ENCODE assay signal across 8 cellular contexts in genomic region chr16:31177136-31177535, GRCh38. TPM values are rescaled to one million over a fixed set of nuclear protein-coding genes. Genes with fewer than 3 reads are reported as not detected.
DNase-seq lines count a peak whose midpoint lies in the region; ATAC-seq, FAIRE-seq and TF ChIP-seq lines count a peak whose summit lies in the region.
"Had no signal": no experiment of that assay in that cellular context is flagged by ENCODE, and none has a peak within 500 bp of the region (broad histone marks: within the 10 kb centered on the region; RNA-seq: fewer than 3 reads in every experiment).

No MANE protein-coding gene starts in this region.

- peaks cover 0 to 6% of the 10 kb centered on the region in 2 experiments for H3K36me3 ChIP-seq in keratinocyte (ENCODE audit: control insufficient read depth in 2 of 2, extremely low read depth in 1 of 2, insufficient read depth in 2 of 2, low read length in 2 of 2)

- no peak overlapping the region for H3K9ac ChIP-seq in keratinocyte (ENCODE audit: control insufficient read depth, extremely low read depth, insufficient read depth, low read length)

- H3K4me3 ChIP-seq in keratinocyte (ENCODE audit: control insufficient read depth in 2 of 3, extremely low read depth in 1 of 3, insufficient read depth in 2 of 3, low read depth in 1 of 3, low read length in 3 of 3) (no peak overlapping the region), coronary artery (no peak overlapping the region)
- H3K4me3 ChIP-seq: PC-9 had no signal

- H3K27ac Mint-ChIP-seq in activated B cell treated with CpG ODN at 0.5 μM for 24 hours: peak overlapping the region; percentile 100

- CTCF ChIA-PET in activated B cell treated with CpG ODN at 0.5 μM for 24 hours (lab: Charles Lee): interaction anchor here (1.0 to 2.2 kb wide), 3 partner anchors 35 to 205 kb away, joined by 3 to 12 read pairs (median 4); no protein-coding TSS in a partner anchor

- no peak overlapping the region for H2AFZ ChIP-seq in keratinocyte (ENCODE audit: control insufficient read depth, low read length)
- H2AFZ ChIP-seq: PC-9 had no signal

- no peaks in the 10 kb centered on the region for H3K9me3 ChIP-seq in keratinocyte (ENCODE audit: control insufficient read depth, low read depth, low read length)

- no peak overlapping the region for H3K27ac ChIP-seq in keratinocyte (ENCODE audit: control insufficient read depth, insufficient read depth, low read length)
- H3K27ac ChIP-seq in coronary artery: no peak overlapping the region
- H3K27ac ChIP-seq: PC-9 had no signal

- H3K9me1 ChIP-seq in keratinocyte (ENCODE audit: control insufficient read depth, extremely low read depth, insufficient read depth, low read length): no peaks in the 10 kb centered on the region

- peaks cover 9% of the 10 kb centered on the region for H4K20me1 ChIP-seq in keratinocyte (ENCODE audit: control insufficient read depth, extremely low read depth, insufficient read depth, low read length)

- peaks cover 17% of the 10 kb centered on the region for H3K36me3 Mint-ChIP-seq in activated B cell treated with CpG ODN at 0.5 μM for 24 hours (ENCODE audit: low read depth)

- H3K27me3 Mint-ChIP-seq in activated B cell treated with CpG ODN at 0.5 μM for 24 hours: no peaks in the 10 kb centered on the region

- TF ChIP-seq CTCF in activated B cell treated with CpG ODN at 0.5 μM for 24 hours (IDR thresholded peaks at IDR 0.05) (no peak), keratinocyte (optimal IDR thresholded peaks at IDR 0.05 in 1 of 3, IDR thresholded peaks at IDR 0.05 in 1 of 3, conservative IDR thresholded peaks at IDR 0.05 in 1 of 3; ENCODE audit: extremely low read depth in 1 of 3, insufficient read depth in 2 of 3, low read length in 3 of 3) (no peak), coronary artery (IDR thresholded peaks at IDR 0.05) (no peak)

- H3K79me2 ChIP-seq in keratinocyte (ENCODE audit: control insufficient read depth, insufficient read depth, low read length): peaks cover 22% of the 10 kb centered on the region

- no peaks in the 10 kb centered on the region for H3K9me3 Mint-ChIP-seq in activated B cell treated with CpG ODN at 0.5 μM for 24 hours

- peak overlapping the region; percentile 30 for H3K4me3 Mint-ChIP-seq in activated B cell treated with CpG ODN at 0.5 μM for 24 hours

- FAIRE-seq in keratinocyte (lab: Jason Lieb, UNC): peak; percentile 17

- intact Hi-C loops in activated B cell treated with CpG ODN at 0.5 μM for 24 hours (cut with micrococcal nuclease): loop anchor here (5.0 to 10.0 kb wide), 3 partner anchors 60 to 1360 kb away; partner anchors contain the start of genes KAT8, PAGR1 and ZNF267

- H3K27me3 ChIP-seq in keratinocyte (ENCODE audit: control insufficient read depth, extremely low read depth, insufficient read depth, low read length): no peaks in the 10 kb centered on the region

- DNase-seq in H4 (ENCODE audit: low spot score) (peak; percentile 97), activated B cell treated with CpG ODN at 0.5 μM for 24 hours (no peak), keratinocyte (ENCODE audit: low read depth, low spot score) (no peak), midbrain (lab: John Stamatoyannopoulos, UW) (no peak), coronary artery (ENCODE audit: low spot score) (no peak)
- DNase-seq: PC-9 had no signal

- H3K4me1 Mint-ChIP-seq in activated B cell treated with CpG ODN at 0.5 μM for 24 hours: peaks cover 34% of the 10 kb centered on the region

- no peak for ATAC-seq in activated B cell treated with CpG ODN at 0.5 μM for 24 hours (ENCODE audit: low read depth)
- no peak for ATAC-seq in HG03135 (IDR thresholded peaks at IDR 0.05; ENCODE audit: unreplicated experiment)

- POLR2A ChIA-PET in activated B cell treated with CpG ODN at 0.5 μM for 24 hours (lab: Charles Lee): interaction anchor here (0.6 to 5.2 kb wide), 10 partner anchors 13 to 282 kb away, joined by 3 to 147 read pairs (median 4); partner anchors contain the start of genes ARMC5, PYCARD, ZNF646 and ZNF668

- peaks cover 13% of the 10 kb centered on the region for H3K4me1 ChIP-seq in keratinocyte (ENCODE audit: control insufficient read depth, extremely low read depth, insufficient read depth, low read length)

- no peak overlapping the region for H3K4me2 ChIP-seq in keratinocyte (ENCODE audit: control insufficient read depth, extremely low read depth, insufficient read depth, low read depth, low read length)
- H3K4me2 ChIP-seq: PC-9 had no signal

- dilution Hi-C loops in keratinocyte (cut with MboI; ENCODE audit: extremely low pct_ligation_motif_present, low sequenced_read_pairs): no loop called here

RNA-seq across cellular contexts. Expression of gene FUS, which starts 2.8 kb away (rescaled TPM):
- total RNA-seq in H4 (2014; rRNA removed; shearing (Covaris generic)): 21.5 and 25.8 TPM in 2 replicates
- 681 and 752 TPM in 2 replicates for total RNA-seq in activated B cell treated with CpG ODN at 0.5 μM for 24 hours
- polyA plus RNA-seq in keratinocyte: 88.0 to 210 TPM (median 199 TPM) in 3 replicates
- polyA plus RNA-seq in keratinocyte (2011; ENCODE audit: low read depth): 138 TPM
- 50.2 and 69.9 TPM in 2 replicates for polyA plus RNA-seq in keratinocyte (2011; cell fraction: cytosol; rRNA removed)
- polyA plus RNA-seq in keratinocyte (2011; cell fraction: nucleus; rRNA removed): 170 and 201 TPM in 2 replicates
- 196 and 474 TPM in 2 replicates for polyA plus RNA-seq in keratinocyte (2012; ENCODE audit: low replicate concordance)
- polyA minus RNA-seq in keratinocyte: 44.0 to 226 TPM (median 102 TPM) in 3 replicates
- 112 TPM for polyA minus RNA-seq in keratinocyte (2011; cell fraction: cytosol; rRNA and poly(A)+ RNA removed)
- polyA minus RNA-seq in keratinocyte (2011; cell fraction: nucleus; rRNA and poly(A)+ RNA removed): 53.8 and 89.2 TPM in 2 replicates

RNA-seq across cellular contexts. Expression of gene PYCARD, which starts 25.4 kb away (rescaled TPM):
- total RNA-seq in H4 (2014; rRNA removed; shearing (Covaris generic)): not detected in 2 replicates
- total RNA-seq in activated B cell treated with CpG ODN at 0.5 μM for 24 hours: 21.7 and 27.8 TPM in 2 replicates
- polyA plus RNA-seq in keratinocyte: 46.4 to 84.9 TPM (median 58.1 TPM) in 3 replicates
- polyA plus RNA-seq in keratinocyte (2011; ENCODE audit: low read depth): 18.4 TPM
- polyA plus RNA-seq in keratinocyte (2011; cell fraction: cytosol; rRNA removed): 33.0 and 90.8 TPM in 2 replicates
- polyA plus RNA-seq in keratinocyte (2011; cell fraction: nucleus; rRNA removed): 21.8 and 25.3 TPM in 2 replicates
- 82.2 and 114 TPM in 2 replicates for polyA plus RNA-seq in keratinocyte (2012; ENCODE audit: low replicate concordance)
- polyA minus RNA-seq in keratinocyte: 25.1 to 88.4 TPM (median 60.1 TPM) in 3 replicates
- 162 TPM for polyA minus RNA-seq in keratinocyte (2011; cell fraction: cytosol; rRNA and poly(A)+ RNA removed)
- 11.1 and 12.3 TPM in 2 replicates for polyA minus RNA-seq in keratinocyte (2011; cell fraction: nucleus; rRNA and poly(A)+ RNA removed)

RNA-seq across cellular contexts. Expression of gene PRSS36, which starts 27.3 kb away (rescaled TPM):
- 0.12 TPM in 1 of 2 replicates, not detected in the other for total RNA-seq in H4 (2014; rRNA removed; shearing (Covaris generic))
- total RNA-seq in activated B cell treated with CpG ODN at 0.5 μM for 24 hours: 0.56 and 0.60 TPM in 2 replicates
- 0.08 to 0.95 TPM (median 0.43 TPM) in 3 replicates for polyA plus RNA-seq in keratinocyte
- polyA plus RNA-seq in keratinocyte (2011; ENCODE audit: low read depth): not detected
- polyA plus RNA-seq in keratinocyte (2011; cell fraction: cytosol; rRNA removed): 0.21 and 0.42 TPM in 2 replicates
- polyA plus RNA-seq in keratinocyte (2011; cell fraction: nucleus; rRNA removed): 0.28 and 0.39 TPM in 2 replicates
- 0.31 and 3.0 TPM in 2 replicates for polyA plus RNA-seq in keratinocyte (2012; ENCODE audit: low replicate concordance)
- polyA minus RNA-seq in keratinocyte: 0.26 TPM in 1 of 3 replicates, not detected in the others
- 3.5 TPM for polyA minus RNA-seq in keratinocyte (2011; cell fraction: cytosol; rRNA and poly(A)+ RNA removed)
- polyA minus RNA-seq in keratinocyte (2011; cell fraction: nucleus; rRNA and poly(A)+ RNA removed): not detected in 2 replicates

RNA-seq across cellular contexts. Expression of gene TRIM72, which starts 36.8 kb away (rescaled TPM):
- total RNA-seq in H4 (2014; rRNA removed; shearing (Covaris generic)): not detected in 2 replicates
- total RNA-seq in activated B cell treated with CpG ODN at 0.5 μM for 24 hours: 0.16 TPM in 1 of 2 replicates, not detected in the other
- under 0.01 TPM in 1 of 3 replicates, not detected in the others for polyA plus RNA-seq in keratinocyte
- 0.06 TPM for polyA plus RNA-seq in keratinocyte (2011; ENCODE audit: low read depth)
- polyA plus RNA-seq in keratinocyte (2011; cell fraction: cytosol; rRNA removed): not detected in 2 replicates
- 0.01 and 0.04 TPM in 2 replicates for polyA plus RNA-seq in keratinocyte (2011; cell fraction: nucleus; rRNA removed)
- 0.06 TPM in 1 of 2 replicates, not detected in the other for polyA plus RNA-seq in keratinocyte (2012; ENCODE audit: low replicate concordance)
- not detected in 3 replicates for polyA minus RNA-seq in keratinocyte
- polyA minus RNA-seq in keratinocyte (2011; cell fraction: cytosol; rRNA and poly(A)+ RNA removed): not detected
- not detected in 2 replicates for polyA minus RNA-seq in keratinocyte (2011; cell fraction: nucleus; rRNA and poly(A)+ RNA removed)
- total RNA-seq: subcutaneous adipose tissue had no signal

RNA-seq across cellular contexts. Expression of gene PYDC1, which starts 39.8 kb away (rescaled TPM):
- not detected in 2 replicates for total RNA-seq in H4 (2014; rRNA removed; shearing (Covaris generic))
- 0.27 TPM in 1 of 2 replicates, not detected in the other for total RNA-seq in activated B cell treated with CpG ODN at 0.5 μM for 24 hours
- polyA plus RNA-seq in keratinocyte: not detected in 3 replicates
- 5.0 TPM for polyA plus RNA-seq in keratinocyte (2011; ENCODE audit: low read depth)
- not detected in 2 replicates for polyA plus RNA-seq in keratinocyte (2011; cell fraction: cytosol; rRNA removed)
- polyA plus RNA-seq in keratinocyte (2011; cell fraction: nucleus; rRNA removed): 0.17 TPM in 1 of 2 replicates, not detected in the other
- polyA plus RNA-seq in keratinocyte (2012; ENCODE audit: low replicate concordance): 9.4 TPM in 1 of 2 replicates, not detected in the other
- polyA minus RNA-seq in keratinocyte: not detected in 3 replicates
- polyA minus RNA-seq in keratinocyte (2011; cell fraction: cytosol; rRNA and poly(A)+ RNA removed): not detected
- not detected in 2 replicates for polyA minus RNA-seq in keratinocyte (2011; cell fraction: nucleus; rRNA and poly(A)+ RNA removed)
- total RNA-seq: PC-9, subcutaneous adipose tissue had no signal

Comparison
In these comparisons a context has a peak if more than half of its experiments do, and no peak if none do; other contexts are left out.
1. RNA of gene FUS, which starts 2.8 kb away (total RNA-seq): 681 to 752 TPM in activated B cell treated with CpG ODN at 0.5 μM for 24 hours; 21.5 to 25.8 TPM in H4; every median in the first group is over 10 times any median in the second.
2. RNA of gene PYCARD, which starts 25.4 kb away (total RNA-seq): 21.7 to 27.8 TPM in activated B cell treated with CpG ODN at 0.5 μM for 24 hours; not detected in H4; every median in the first group is over 10 times any median in the second.